Comparison of ENCODE assay signal across 13 cellular contexts in genomic region chr1:198889102-198889501, GRCh38.
"Had no signal": no experiment of that assay in that cellular context is flagged by ENCODE, and none has a peak within 500 bp of the region (broad histone marks: within the 10 kb centered on the region; RNA-seq: fewer than 3 reads in every experiment).

No MANE protein-coding gene starts in this region.

- H3K36me3 Mint-ChIP-seq: stimulated activated effector memory CD8-positive, alpha-beta T cell treated with anti-CD3 and anti-CD28 coated beads, Interleukin-12 subunit alpha, Interleukin-12 subunit beta, amount 100 ng/mL, for 72 hours had no signal

- H3K27me3 ChIP-seq: pancreas, sigmoid colon had no signal

- H3K27me3 Mint-ChIP-seq: activated naive CD4-positive, alpha-beta T cell treated with anti-CD3 and anti-CD28 coated beads, Interleukin-2, amount 10 ng/mL, durations not matched to agents 7 days and 5 days had no signal

- ATAC-seq: pancreas; stimulated activated effector memory CD8-positive, alpha-beta T cell treated with anti-CD3 and anti-CD28 coated beads, Interleukin-12 subunit alpha, Interleukin-12 subunit beta, amount 100 ng/mL, for 72 hours had no signal

- H3K4me3 Mint-ChIP-seq: activated naive CD4-positive, alpha-beta T cell treated with anti-CD3 and anti-CD28 coated beads, Interleukin-2, amount 10 ng/mL, durations not matched to agents 7 days and 5 days; immature natural killer cell; neural crest cell; stimulated activated effector memory CD8-positive, alpha-beta T cell treated with anti-CD3 and anti-CD28 coated beads, Interleukin-12 subunit alpha, Interleukin-12 subunit beta, amount 100 ng/mL, for 72 hours had no signal

- H3K36me3 ChIP-seq: pancreas, sigmoid colon, WERI-Rb-1 had no signal

- H3K4me1 ChIP-seq: sigmoid colon had no signal

- H3K4me1 Mint-ChIP-seq: stimulated activated effector memory CD8-positive, alpha-beta T cell treated with anti-CD3 and anti-CD28 coated beads, Interleukin-12 subunit alpha, Interleukin-12 subunit beta, amount 100 ng/mL, for 72 hours had no signal

- H3K27ac ChIP-seq: epithelial cell of prostate, pancreas, sigmoid colon, WERI-Rb-1 had no signal

- H3K9me3 ChIP-seq: pancreas, sigmoid colon had no signal

- DNase-seq: activated CD4-positive, alpha-beta T cell treated with anti-CD3 and anti-CD28 coated beads, Interleukin-2, amount 50 U/mL, for 48 hours; activated naive CD4-positive, alpha-beta T cell treated with anti-CD3 and anti-CD28 coated beads, Interleukin-2, amount 10 ng/mL, durations not matched to agents 7 days and 5 days; foreskin melanocyte; immature natural killer cell; mesenchymal stem cell; pancreas; sigmoid colon; stimulated activated CD4-positive, alpha-beta T cell treated with anti-CD3 and anti-CD28 coated beads, Interleukin-12 subunit alpha, Interleukin-12 subunit beta, amount 100 ng/mL, for 4 hours; stimulated activated CD4-positive, alpha-beta T cell treated with anti-CD3 and anti-CD28 coated beads, Interleukin-2, amount 100 ng/mL, for 24 hours; WERI-Rb-1 had no signal

- H3K9me3 Mint-ChIP-seq: activated naive CD4-positive, alpha-beta T cell treated with anti-CD3 and anti-CD28 coated beads, Interleukin-2, amount 10 ng/mL, durations not matched to agents 7 days and 5 days; immature natural killer cell; neural crest cell; stimulated activated effector memory CD8-positive, alpha-beta T cell treated with anti-CD3 and anti-CD28 coated beads, Interleukin-12 subunit alpha, Interleukin-12 subunit beta, amount 100 ng/mL, for 72 hours had no signal

- H3K27ac Mint-ChIP-seq: activated naive CD4-positive, alpha-beta T cell treated with anti-CD3 and anti-CD28 coated beads, Interleukin-2, amount 10 ng/mL, durations not matched to agents 7 days and 5 days; immature natural killer cell; stimulated activated effector memory CD8-positive, alpha-beta T cell treated with anti-CD3 and anti-CD28 coated beads, Interleukin-12 subunit alpha, Interleukin-12 subunit beta, amount 100 ng/mL, for 72 hours had no signal

- H3K4me3 ChIP-seq: pancreas, sigmoid colon had no signal
